In the genomic region with DNA sequence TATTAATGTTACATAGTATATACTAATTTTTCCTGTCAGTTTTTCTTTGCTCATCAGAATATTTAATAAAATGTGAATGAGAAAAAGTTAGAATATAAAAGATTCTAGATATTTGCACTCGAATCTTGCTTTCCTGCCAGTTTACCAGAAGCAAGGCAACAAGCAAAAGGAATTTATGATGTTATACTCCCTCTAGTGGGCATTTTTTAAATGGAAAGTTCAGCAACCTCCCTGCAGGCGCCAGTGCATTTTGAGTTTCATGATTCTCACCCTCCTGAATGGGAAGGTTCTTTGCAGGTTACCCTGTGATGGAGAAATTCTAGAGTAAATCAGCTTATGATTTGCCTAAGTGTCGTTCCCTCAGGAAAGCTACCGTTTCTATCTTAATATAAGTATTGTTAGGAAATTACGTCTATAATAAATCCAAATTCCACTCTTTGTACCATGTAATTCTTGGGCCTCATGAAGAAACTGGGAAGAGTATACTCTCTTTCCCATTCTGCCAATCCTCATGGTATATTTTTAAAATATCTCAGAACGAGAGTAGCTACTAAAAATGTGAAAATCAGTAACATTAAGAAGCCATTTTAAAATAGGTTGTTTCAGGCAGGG, we compare ENCODE assay signal across 8 cellular contexts.
DNase-seq lines count a peak whose midpoint lies in the region; ATAC-seq, FAIRE-seq and TF ChIP-seq lines count a peak whose summit lies in the region.

No MANE protein-coding gene starts in this region.

- no peak overlapping the region for H3K27ac Mint-ChIP-seq in type B pancreatic cell

- ATAC-seq in GM21367 (IDR thresholded peaks at IDR 0.05; ENCODE audit: unreplicated experiment) (peak; percentile 93), HG03565 (IDR thresholded peaks at IDR 0.05; ENCODE audit: unreplicated experiment) (peak; percentile 77), GM12878 (peak; percentile 85)

- intact Hi-C loops in GM12878 (cut with micrococcal nuclease; ENCODE audit: unreplicated experiment), result loop anchor here (1.0 to 10.0 kb wide), 4 partner anchors 349 to 1357 kb away; no protein-coding TSS in a partner anchor

- no peak overlapping the region for H2AFZ ChIP-seq in GM12878 (ENCODE audit: control insufficient read depth, low read depth, low read length)
- H2AFZ ChIP-seq in keratinocyte (ENCODE audit: control insufficient read depth, low read length), result no peak overlapping the region

- CTCF ChIA-PET in GM12878 (lab: Yijun Ruan, JAX), result interaction anchor here (0.6 to 1.6 kb wide), 11 partner anchors 9 to 1349 kb away, joined by 3 to 6 read pairs (median 3); no protein-coding TSS in a partner anchor

- TF ChIP-seq POLR2A in GM12878 (IDR thresholded peaks at IDR 0.05; ENCODE audit: low read depth, low read length), result no peak

- no peaks in the 10 kb centered on the region for H4K20me1 ChIP-seq in GM12878 (ENCODE audit: control insufficient read depth, insufficient read depth)
- H4K20me1 ChIP-seq in keratinocyte (ENCODE audit: control insufficient read depth, extremely low read depth, insufficient read depth, low read length), result no peaks in the 10 kb centered on the region

- dilution Hi-C loops in keratinocyte (cut with MboI; ENCODE audit: extremely low pct_ligation_motif_present, low sequenced_read_pairs), result no loop called here

- H3K27me3 ChIP-seq in GM12878 (replicated peaks in 1 of 2; ENCODE audit: control insufficient read depth in 2 of 2, insufficient read depth in 2 of 2, low read length in 1 of 2) (no peaks in the 10 kb centered on the region), keratinocyte (ENCODE audit: control insufficient read depth, extremely low read depth, insufficient read depth, low read length) (no peaks in the 10 kb centered on the region)

- H3K9me3 Mint-ChIP-seq in type B pancreatic cell, result no peaks in the 10 kb centered on the region

- no peak overlapping the region for H3K4me3 ChIP-seq in GM12878
- no peak overlapping the region for H3K4me3 ChIP-seq in keratinocyte (ENCODE audit: control insufficient read depth in 2 of 3, extremely low read depth in 1 of 3, insufficient read depth in 2 of 3, low read depth in 1 of 3, low read length in 3 of 3)

- no TSS peak for BruUV-seq in GM12878 (replicated peaks; lab: Mats Ljungman, UMichigan)

- H3K4me3 Mint-ChIP-seq in type B pancreatic cell, result no peak overlapping the region

- H3K4me2 ChIP-seq in GM12878 (ENCODE audit: control insufficient read depth, insufficient read depth), result no peak overlapping the region
- no peak overlapping the region for H3K4me2 ChIP-seq in keratinocyte (ENCODE audit: control insufficient read depth, extremely low read depth, insufficient read depth, low read depth, low read length)

- H3K9me1 ChIP-seq in keratinocyte (ENCODE audit: control insufficient read depth, extremely low read depth, insufficient read depth, low read length), result no peaks in the 10 kb centered on the region

- H3K27ac ChIP-seq in GM12878 (ENCODE audit: control insufficient read depth, insufficient read depth) (no peak overlapping the region), keratinocyte (ENCODE audit: control insufficient read depth, insufficient read depth, low read length) (no peak overlapping the region)

- H3K4me1 ChIP-seq in GM12878 (ENCODE audit: control insufficient read depth, insufficient read depth, low read length) (no peaks in the 10 kb centered on the region), keratinocyte (ENCODE audit: control insufficient read depth, extremely low read depth, insufficient read depth, low read length) (no peaks in the 10 kb centered on the region)

- peak; percentile 40 to 66 (median 65); a peak in 5 of 6 replicates for TF ChIP-seq CTCF in GM12878 (IDR thresholded peaks at IDR 0.05 in 2 of 3, conservative IDR thresholded peaks at IDR 0.05 in 1 of 3; ENCODE audit: control insufficient read depth in 2 of 3, extremely low read depth in 1 of 3, insufficient read depth in 1 of 3, low read depth in 3 of 3, low read length in 3 of 3)
- peak; percentile 54 to 66 (median 57) for TF ChIP-seq CTCF in keratinocyte (optimal IDR thresholded peaks at IDR 0.05 in 1 of 3, IDR thresholded peaks at IDR 0.05 in 1 of 3, conservative IDR thresholded peaks at IDR 0.05 in 1 of 3; ENCODE audit: extremely low read depth in 1 of 3, insufficient read depth in 2 of 3, low read length in 3 of 3)
- TF ChIP-seq CTCF in type B pancreatic cell (conservative IDR thresholded peaks at IDR 0.05), result peak; percentile 96

- peaks cover 4% of the 10 kb centered on the region for H3K4me1 Mint-ChIP-seq in type B pancreatic cell (ENCODE audit: unreplicated experiment)

- H3K9ac ChIP-seq in GM12878 (ENCODE audit: control insufficient read depth, insufficient read depth, low read length) (no peak overlapping the region), keratinocyte (ENCODE audit: control insufficient read depth, extremely low read depth, insufficient read depth, low read length) (no peak overlapping the region)

- DNase-seq in Daoy (ENCODE audit: low read depth), result peak; percentile 12
- DNase-seq in NCI-H526 treated with DMSO at 0.1 percent for 48 hours (lab: John Stamatoyannopoulos, UW), result peak; percentile 33
- DNase-seq in GM12878 (ENCODE audit: low read depth, low spot score), result no peak
- DNase-seq in keratinocyte (ENCODE audit: low read depth, low spot score), result peak; percentile 15
- no peak for DNase-seq in type B pancreatic cell (ENCODE audit: extremely low spot score, unreplicated experiment)
- DNase-seq in UCSD-AML1 (lab: John Stamatoyannopoulos, UW; ENCODE audit: unreplicated experiment), result no peak

- no peaks in the 10 kb centered on the region for H3K9me3 ChIP-seq in GM12878 (replicated peaks; ENCODE audit: control insufficient read depth, insufficient read depth, low read length)
- H3K9me3 ChIP-seq in keratinocyte (ENCODE audit: control insufficient read depth, low read depth, low read length), result no peaks in the 10 kb centered on the region

- FAIRE-seq in GM12878 (lab: Jason Lieb, UNC), result peak; percentile 72
- FAIRE-seq in keratinocyte (lab: Jason Lieb, UNC), result no peak

- RAD21 ChIA-PET in GM12878 (lab: Charles Lee; ENCODE audit: unreplicated experiment), result no interaction called here

- no peaks in the 10 kb centered on the region for H3K36me3 ChIP-seq in GM12878 (ENCODE audit: control insufficient read depth in 2 of 2, insufficient read depth in 2 of 2, low read length in 1 of 2)
- H3K36me3 ChIP-seq in keratinocyte (ENCODE audit: control insufficient read depth in 2 of 2, extremely low read depth in 1 of 2, insufficient read depth in 2 of 2, low read length in 2 of 2), result no peaks in the 10 kb centered on the region

- no peaks in the 10 kb centered on the region for H3K36me3 Mint-ChIP-seq in type B pancreatic cell

- H3K79me2 ChIP-seq in GM12878 (ENCODE audit: control insufficient read depth, insufficient read depth, low read length) (no peaks in the 10 kb centered on the region), keratinocyte (ENCODE audit: control insufficient read depth, insufficient read depth, low read length) (no peaks in the 10 kb centered on the region)

- WGBS in GM12878 (ENCODE audit: insufficient coverage, insufficient replicate concordance, low lambda C conversion rate, missing lambda C conversion rate), result 2% methylated on average over 6 of the region's 6 CpGs

- in situ Hi-C loops in GM12878 (cut with MboI), result loop anchor here (5.0 to 25.0 kb wide), 2 partner anchors 759 to 1359 kb away; no protein-coding TSS in a partner anchor

- peak; percentile 84 for TF ChIP-seq RAD21 in GM12878 (IDR thresholded peaks at IDR 0.05; ENCODE audit: insufficient read depth, low read depth, low read length)

- TF ChIP-seq EP300 in GM12878 (IDR thresholded peaks at IDR 0.05; ENCODE audit: borderline replicate concordance in 1 of 2, control insufficient read depth in 1 of 2, low read depth in 2 of 2, low read length in 2 of 2), result no peak

- POLR2A ChIA-PET in GM12878 (lab: Charles Lee), result no interaction called here

- H3K27me3 Mint-ChIP-seq in type B pancreatic cell, result no peaks in the 10 kb centered on the region

- SMC1A ChIA-PET in GM12878 (lab: Charles Lee; ENCODE audit: uncharacterized antibody, unreplicated experiment), result interaction anchor here (1.0 kb wide), 1 partner anchor 743 kb away, joined by 3 read pairs; no protein-coding TSS in a partner anchor

TF ChIP-seq in GM12878, 131 proteins besides CTCF, POLR2A, EP300 and RAD21:
- peak; percentile 55; the same call in 1 of the 2 replicates for TF ChIP-seq SMC3 (IDR thresholded peaks at IDR 0.05; ENCODE audit: borderline replicate concordance, low read length)
- no peak for TF ChIP-seq CBX3 (IDR thresholded peaks at IDR 0.05; ENCODE audit: borderline replicate concordance, low read depth)
- TF ChIP-seq JUND (IDR thresholded peaks at IDR 0.05; ENCODE audit: low read depth, low read length), result no peak
- no peak for TF ChIP-seq USF2 (IDR thresholded peaks at IDR 0.05; ENCODE audit: borderline replicate concordance, low read depth, low read length)
- no peak for TF ChIP-seq CEBPB (IDR thresholded peaks at IDR 0.05; ENCODE audit: borderline replicate concordance in 1 of 2, low read depth in 2 of 2, low read length in 2 of 2)
- no peak for TF ChIP-seq IKZF2 (IDR thresholded peaks at IDR 0.05)
- no peak for TF ChIP-seq BRCA1 (IDR thresholded peaks at IDR 0.05; ENCODE audit: low read depth, low read length)

Comparison
In these comparisons a context has a peak if more than half of its experiments do, and no peak if none do; other contexts are left out.
1. DNase-seq: peak in Daoy (single experiment), NCI-H526 treated with DMSO at 0.1 percent for 48 hours (single experiment) and keratinocyte (single experiment); none in GM12878 (single experiment), type B pancreatic cell (single experiment) and UCSD-AML1 (single experiment).
2. Peak in every context shown above with its lines, with median percentiles within 50 percentile points of each other: ATAC-seq and CTCF ChIP-seq.